Comparison of ENCODE assay signal across 2 cellular contexts in the genomic region with DNA sequence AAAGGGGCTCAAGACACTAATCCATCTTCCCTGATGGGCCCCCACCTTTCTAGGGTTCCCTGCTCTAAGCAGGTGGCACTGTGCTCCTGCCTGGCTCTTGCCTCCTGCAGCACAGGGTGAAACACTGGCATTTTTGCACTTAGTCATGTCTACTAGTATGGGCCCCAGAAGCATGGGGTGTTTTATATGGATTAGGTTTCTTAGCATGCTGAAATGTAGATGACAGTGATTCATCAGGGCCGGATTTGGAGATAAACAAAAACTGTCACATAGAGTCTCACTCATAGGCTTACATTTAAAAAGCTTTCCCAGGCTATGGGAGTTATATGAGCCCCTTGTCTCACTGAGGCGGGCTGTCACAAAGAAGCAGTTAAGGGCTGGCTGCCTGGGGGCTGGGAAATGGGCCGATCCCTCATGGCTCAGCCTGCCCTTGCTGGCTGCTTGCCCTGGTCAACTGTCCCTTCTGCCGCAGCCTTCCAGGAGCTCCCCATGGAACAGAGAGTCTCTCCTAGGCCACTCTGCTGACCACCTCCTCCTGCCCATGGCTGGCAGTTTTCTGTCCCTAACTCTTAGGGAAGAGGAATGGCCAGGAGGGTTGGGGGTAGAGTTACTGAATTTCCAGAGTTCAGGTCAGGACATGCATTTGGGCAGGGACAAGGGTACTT.
TF ChIP-seq lines count a peak whose summit lies in the region.

No MANE protein-coding gene starts in this region.

TF ChIP-seq in liver, 16 proteins besides CTCF, POLR2A, EP300 and RAD21 (continued from another document):
- TF ChIP-seq, protein P1, sequence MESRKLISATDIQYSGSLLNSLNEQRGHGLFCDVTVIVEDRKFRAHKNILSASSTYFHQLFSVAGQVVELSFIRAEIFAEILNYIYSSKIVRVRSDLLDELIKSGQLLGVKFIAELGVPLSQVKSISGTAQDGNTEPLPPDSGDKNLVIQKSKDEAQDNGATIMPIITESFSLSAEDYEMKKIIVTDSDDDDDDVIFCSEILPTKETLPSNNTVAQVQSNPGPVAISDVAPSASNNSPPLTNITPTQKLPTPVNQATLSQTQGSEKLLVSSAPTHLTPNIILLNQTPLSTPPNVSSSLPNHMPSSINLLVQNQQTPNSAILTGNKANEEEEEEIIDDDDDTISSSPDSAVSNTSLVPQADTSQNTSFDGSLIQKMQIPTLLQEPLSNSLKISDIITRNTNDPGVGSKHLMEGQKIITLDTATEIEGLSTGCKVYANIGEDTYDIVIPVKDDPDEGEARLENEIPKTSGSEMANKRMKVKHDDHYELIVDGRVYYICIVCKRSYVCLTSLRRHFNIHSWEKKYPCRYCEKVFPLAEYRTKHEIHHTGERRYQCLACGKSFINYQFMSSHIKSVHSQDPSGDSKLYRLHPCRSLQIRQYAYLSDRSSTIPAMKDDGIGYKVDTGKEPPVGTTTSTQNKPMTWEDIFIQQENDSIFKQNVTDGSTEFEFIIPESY (IDR thresholded peaks at IDR 0.05), result no peak
- no peak for TF ChIP-seq NR2F2 (IDR thresholded peaks at IDR 0.05)
- no peak for TF ChIP-seq EGR1 (IDR thresholded peaks at IDR 0.05; ENCODE audit: low read depth in 2 of 2)

TF ChIP-seq in HepG2, 621 proteins besides CTCF, POLR2A, EP300 and RAD21 (continued from another document):
- TF ChIP-seq, protein P2, sequence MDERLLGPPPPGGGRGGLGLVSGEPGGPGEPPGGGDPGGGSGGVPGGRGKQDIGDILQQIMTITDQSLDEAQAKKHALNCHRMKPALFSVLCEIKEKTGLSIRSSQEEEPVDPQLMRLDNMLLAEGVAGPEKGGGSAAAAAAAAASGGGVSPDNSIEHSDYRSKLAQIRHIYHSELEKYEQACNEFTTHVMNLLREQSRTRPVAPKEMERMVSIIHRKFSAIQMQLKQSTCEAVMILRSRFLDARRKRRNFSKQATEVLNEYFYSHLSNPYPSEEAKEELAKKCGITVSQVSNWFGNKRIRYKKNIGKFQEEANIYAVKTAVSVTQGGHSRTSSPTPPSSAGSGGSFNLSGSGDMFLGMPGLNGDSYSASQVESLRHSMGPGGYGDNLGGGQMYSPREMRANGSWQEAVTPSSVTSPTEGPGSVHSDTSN (CRISPR knock-in tag; IDR thresholded peaks at IDR 0.05), result no peak
- no peak for TF ChIP-seq KLF15 (CRISPR knock-in tag; IDR thresholded peaks at IDR 0.05; ENCODE audit: borderline replicate concordance)
- TF ChIP-seq GABPA (IDR thresholded peaks at IDR 0.05; ENCODE audit: low read depth, low read length), result no peak
- TF ChIP-seq GABPA (CRISPR knock-in tag; IDR thresholded peaks at IDR 0.05; ENCODE audit: low read depth), result no peak
